In the genomic region with DNA sequence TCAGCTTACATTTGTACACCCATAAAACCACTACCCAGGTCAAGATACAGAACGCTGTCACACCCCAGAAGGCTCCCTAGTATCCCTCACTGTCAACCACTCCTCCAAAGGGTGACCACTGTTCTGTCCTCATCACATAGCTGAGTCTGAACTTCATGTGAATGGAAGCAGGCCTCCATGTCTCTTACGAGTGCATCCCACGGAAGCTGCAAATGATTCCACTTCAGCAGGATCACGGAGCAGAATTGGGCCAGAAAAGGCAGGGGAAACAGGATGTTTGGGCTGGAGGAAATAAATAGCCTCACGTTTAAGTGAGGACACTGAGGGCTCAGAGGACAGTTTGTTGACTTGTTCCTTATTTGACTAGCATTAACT, we compare ENCODE assay signal across 31 cellular contexts. TPM values are rescaled to one million over a fixed set of nuclear protein-coding genes. Genes with fewer than 3 reads are reported as not detected.
A peak's percentile ranks its signal among the peaks of the same experiment; 100 is the strongest.
DNase-seq lines count a peak whose midpoint lies in the region; ATAC-seq and TF ChIP-seq lines count a peak whose summit lies in the region.
"Had no signal": no experiment of that assay in that cellular context is flagged by ENCODE, and none has a peak within 500 bp of the region (broad histone marks: within the 10 kb centered on the region; RNA-seq: fewer than 3 reads in every experiment).

No MANE protein-coding gene starts in this region.

- peaks cover 4% of the 10 kb centered on the region for H3K36me3 Mint-ChIP-seq in central memory CD8-positive, alpha-beta T cell (ENCODE audit: insufficient read depth)
- peaks cover 0 to 10% (median 0%) of the 10 kb centered on the region in 5 donors for H3K36me3 Mint-ChIP-seq in naive thymus-derived CD4-positive, alpha-beta T cell
- H3K36me3 Mint-ChIP-seq: neural progenitor cell had no signal

- H3K4me1 Mint-ChIP-seq in central memory CD8-positive, alpha-beta T cell: peaks cover 37% of the 10 kb centered on the region
- H3K4me1 Mint-ChIP-seq in naive thymus-derived CD4-positive, alpha-beta T cell: peaks cover 37 to 82% (median 75%) of the 10 kb centered on the region in 7 donors

- H3K27ac Mint-ChIP-seq in central memory CD8-positive, alpha-beta T cell (ENCODE audit: low read depth): peak overlapping the region; percentile 93
- peak overlapping the region in 5 of 9 donors; percentile 28 to 100 (median 78) for H3K27ac Mint-ChIP-seq in naive thymus-derived CD4-positive, alpha-beta T cell
- H3K27ac Mint-ChIP-seq: activated T-cell treated with anti-CD3 and anti-CD28 coated beads, Interleukin-2, amount 50 U/mL, for 24 hours; neural progenitor cell had no signal

- WGBS in right cardiac atrium: 73% methylated on average over 5 of the region's 5 CpGs

- H3K4me3 ChIP-seq in left ventricle myocardium inferior (no peak overlapping the region), right cardiac atrium (ENCODE audit: low read length) (no peak overlapping the region)
- no peak overlapping the region for H3K4me3 ChIP-seq in naive thymus-derived CD4-positive, alpha-beta T cell (ENCODE audit: low read length)
- H3K4me3 ChIP-seq: adrenal gland, body of pancreas, dorsolateral prefrontal cortex, GM12878, heart right ventricle, neural progenitor cell, PC-9, skin epidermis, testis, uterus had no signal

- POLR2A ChIA-PET in naive thymus-derived CD4-positive, alpha-beta T cell (lab: Charles Lee): interaction anchor here (1.0 to 42.6 kb wide), 2 partner anchors 33 to 152 kb away, joined by 4 to 901 read pairs; a partner anchor contains a TSS

- no peak for DNase-seq in left ventricle myocardium inferior
- DNase-seq in right cardiac atrium: no peak
- DNase-seq in central memory CD8-positive, alpha-beta T cell (ENCODE audit: low spot score in 2 of 2): no peak
- no peak for DNase-seq in naive thymus-derived CD4-positive, alpha-beta T cell
- no peak for DNase-seq in NCI-H1105 treated with DMSO at 0.1 percent for 48 hours (lab: John Stamatoyannopoulos, UW)
- DNase-seq in amniotic stem cell (lab: John Stamatoyannopoulos, UW): no peak
- DNase-seq: adrenal gland, body of pancreas, cerebellar nuclear complex, COR-L47, dorsolateral prefrontal cortex, H7, heart right ventricle, Karpas-422, NCI-H1436, NCI-H2081, NCI-H2227 treated with DMSO at 0.1 percent for 48 hours, NCI-H526 treated with DMSO at 0.1 percent for 48 hours, PC-9, retina, Right ventricle myocardium superior, T-helper 2 cell, testis, uterus had no signal

- peaks cover 53% of the 10 kb centered on the region for H3K4me1 ChIP-seq in left ventricle myocardium inferior
- peaks cover 15% of the 10 kb centered on the region for H3K4me1 ChIP-seq in right cardiac atrium (ENCODE audit: control insufficient read depth, insufficient read depth, low read length)
- peaks cover 39 to 40% of the 10 kb centered on the region in 2 donors for H3K4me1 ChIP-seq in naive thymus-derived CD4-positive, alpha-beta T cell (ENCODE audit: control insufficient read depth in 2 of 2, insufficient read depth in 2 of 2, low read length in 2 of 2)
- H3K4me1 ChIP-seq: neural progenitor cell, parathyroid adenoma, testis had no signal

- H3K4me3 Mint-ChIP-seq in central memory CD8-positive, alpha-beta T cell: no peak overlapping the region
- peak overlapping the region in 1 of 10 donors; percentile 33 for H3K4me3 Mint-ChIP-seq in naive thymus-derived CD4-positive, alpha-beta T cell
- H3K4me3 Mint-ChIP-seq: activated T-cell treated with anti-CD3 and anti-CD28 coated beads, Interleukin-2, amount 50 U/mL, for 24 hours; neural progenitor cell; stimulated activated naive CD8-positive, alpha-beta T cell treated with anti-CD3 and anti-CD28 coated beads, Interleukin-15, Interleukin-2, amounts not matched to agents 100 ng/mL and 50 ng/mL, for 24 hours had no signal

- CTCF ChIA-PET in naive thymus-derived CD4-positive, alpha-beta T cell (lab: Charles Lee): no interaction called here

- ATAC-seq in right cardiac atrium (no peak), HG03135 (IDR thresholded peaks at IDR 0.05; ENCODE audit: unreplicated experiment) (no peak)
- no peak for ATAC-seq in central memory CD8-positive, alpha-beta T cell (replicated peaks; ENCODE audit: extremely low read depth, poor library complexity, severe bottlenecking)
- ATAC-seq in naive thymus-derived CD4-positive, alpha-beta T cell: no peak
- ATAC-seq: body of pancreas, GM12878, heart right ventricle had no signal

- H3K27me3 ChIP-seq in left ventricle myocardium inferior (ENCODE audit: low read depth): no peaks in the 10 kb centered on the region
- H3K27me3 ChIP-seq in right cardiac atrium (ENCODE audit: control insufficient read depth, insufficient read depth): no peaks in the 10 kb centered on the region
- no peaks in the 10 kb centered on the region for H3K27me3 ChIP-seq in naive thymus-derived CD4-positive, alpha-beta T cell (ENCODE audit: control insufficient read depth in 2 of 2, insufficient read depth in 2 of 2, low read length in 2 of 2)
- H3K27me3 ChIP-seq: adrenal gland, body of pancreas, dorsolateral prefrontal cortex, heart right ventricle, neural progenitor cell, testis, uterus had no signal

- intact Hi-C loops in left ventricle myocardium inferior (cut with micrococcal nuclease) (no loop called here), right cardiac atrium (cut with DNase I) (no loop called here)
- intact Hi-C loops in naive thymus-derived CD4-positive, alpha-beta T cell (cut with micrococcal nuclease): loop anchor here (1.0 to 5.0 kb wide), 2 partner anchors 61 to 178 kb away; a partner anchor contains a TSS

- H3K9me3 Mint-ChIP-seq in central memory CD8-positive, alpha-beta T cell: no peaks in the 10 kb centered on the region
- H3K9me3 Mint-ChIP-seq in naive thymus-derived CD4-positive, alpha-beta T cell: no peaks in the 10 kb centered on the region
- H3K9me3 Mint-ChIP-seq: neural progenitor cell; stimulated activated naive CD8-positive, alpha-beta T cell treated with anti-CD3 and anti-CD28 coated beads, Interleukin-15, Interleukin-2, amounts not matched to agents 100 ng/mL and 50 ng/mL, for 24 hours had no signal

- H3K27ac ChIP-seq in left ventricle myocardium inferior (replicated peaks) (peak overlapping the region; percentile 41), right cardiac atrium (ENCODE audit: low read length) (no peak overlapping the region)
- H3K27ac ChIP-seq in naive thymus-derived CD4-positive, alpha-beta T cell (ENCODE audit: low read depth, low read length): no peak overlapping the region
- H3K27ac ChIP-seq: adrenal gland, body of pancreas, dorsolateral prefrontal cortex, neural progenitor cell, parathyroid adenoma, PC-9, skin epidermis, testis, uterus had no signal

- H3K9me3 ChIP-seq in left ventricle myocardium inferior (replicated peaks) (no peaks in the 10 kb centered on the region), right cardiac atrium (ENCODE audit: control insufficient read depth, low read length) (no peaks in the 10 kb centered on the region)
- H3K9me3 ChIP-seq in naive thymus-derived CD4-positive, alpha-beta T cell (ENCODE audit: control insufficient read depth in 2 of 3, low read length in 3 of 3): no peaks in the 10 kb centered on the region
- H3K9me3 ChIP-seq: adrenal gland, body of pancreas, testis had no signal

- no peaks in the 10 kb centered on the region for H3K27me3 Mint-ChIP-seq in central memory CD8-positive, alpha-beta T cell
- H3K27me3 Mint-ChIP-seq in naive thymus-derived CD4-positive, alpha-beta T cell: no peaks in the 10 kb centered on the region
- H3K27me3 Mint-ChIP-seq: activated T-cell treated with anti-CD3 and anti-CD28 coated beads, Interleukin-2, amount 50 U/mL, for 24 hours; stimulated activated naive CD8-positive, alpha-beta T cell treated with anti-CD3 and anti-CD28 coated beads, Interleukin-15, Interleukin-2, amounts not matched to agents 100 ng/mL and 50 ng/mL, for 24 hours had no signal

- TF ChIP-seq CTCF in left ventricle myocardium inferior (IDR thresholded peaks at IDR 0.05; ENCODE audit: borderline replicate concordance): no peak

- no peaks in the 10 kb centered on the region for H3K36me3 ChIP-seq in left ventricle myocardium inferior
- H3K36me3 ChIP-seq in naive thymus-derived CD4-positive, alpha-beta T cell (ENCODE audit: control insufficient read depth in 2 of 3, insufficient read depth in 3 of 3, low read length in 3 of 3): no peaks in the 10 kb centered on the region
- H3K36me3 ChIP-seq: adrenal gland, heart right ventricle, neural progenitor cell, uterus had no signal

RNA-seq across cellular contexts. Expression of a gene that starts 38.4 kb away (rescaled TPM):
- total RNA-seq in left ventricle myocardium inferior (200 TPM), right cardiac atrium (10 to 100 TPM; 22.9 to 31.3 (median 24.2) TPM)
- polyA plus RNA-seq in right cardiac atrium: 12.4 TPM
- 100 to 1,000 TPM; 146 to 517 (median 192) TPM for total RNA-seq in naive thymus-derived CD4-positive, alpha-beta T cell
- 100 to 1,000 TPM; 269 to 292 TPM for polyA plus RNA-seq in naive thymus-derived CD4-positive, alpha-beta T cell

Comparison
In these comparisons a context has a peak if more than half of its experiments do, and no peak if none do; other contexts are left out.
1. intact Hi-C loops: an anchor here in naive thymus-derived CD4-positive, alpha-beta T cell (1.0 to 5.0 kb wide); none called in left ventricle myocardium inferior and right cardiac atrium.